ENCODE assay signal across 16 cellular contexts in genomic region chr5:39108987-39109386, GRCh38. TPM values are rescaled to one million over a fixed set of nuclear protein-coding genes. Genes with fewer than 3 reads are reported as not detected.
DNase-seq lines count a peak whose midpoint lies in the region; ATAC-seq and TF ChIP-seq lines count a peak whose summit lies in the region.
"Had no signal": no experiment of that assay in that cellular context is flagged by ENCODE, and none has a peak within 500 bp of the region (broad histone marks: within the 10 kb centered on the region; RNA-seq: fewer than 3 reads in every experiment).

No MANE protein-coding gene starts in this region.

- H3K4me1 ChIP-seq in neuron (ENCODE audit: insufficient read depth, low read length) (peaks cover 3% of the 10 kb centered on the region), spleen (no peaks in the 10 kb centered on the region)
- H3K4me1 ChIP-seq: colonic mucosa had no signal

- H3K27me3 ChIP-seq in neuron (ENCODE audit: insufficient read depth, low read length) = no peaks in the 10 kb centered on the region
- H3K27me3 ChIP-seq in spleen (replicated peaks in 1 of 7) = no peaks in the 10 kb centered on the region
- H3K27me3 ChIP-seq: colonic mucosa, uterus had no signal

- H3K9me3 ChIP-seq in neuron (ENCODE audit: low read length) (no peaks in the 10 kb centered on the region), spleen (no peaks in the 10 kb centered on the region)
- H3K9me3 ChIP-seq: colonic mucosa, uterus had no signal

- no peak overlapping the region for H3K27ac ChIP-seq in spleen
- H3K27ac ChIP-seq: colonic mucosa, uterus had no signal

- no peak for ATAC-seq in HG03097 (IDR thresholded peaks at IDR 0.05; ENCODE audit: low FRiP score, unreplicated experiment)
- ATAC-seq: HepG2 had no signal

- intact Hi-C loops in spleen (cut with DNase I; ENCODE audit: low total_unique reads) = no loop called here

- 84 to 91% (median 90%) methylated on average over 3 of the region's 3 CpGs for WGBS in spleen, 5 donors

- H3K4me3 ChIP-seq in neuron (ENCODE audit: low read length) (no peak overlapping the region), spleen (no peak overlapping the region)
- H3K4me3 ChIP-seq: colonic mucosa, uterus had no signal

- peak overlapping the region; percentile 54 for H2AFZ ChIP-seq in neuron (ENCODE audit: low read depth, low read length)

- no peaks in the 10 kb centered on the region for H3K36me3 ChIP-seq in neuron (ENCODE audit: insufficient read depth, low read length)
- peaks cover 0 to 100% (median 11%) of the 10 kb centered on the region in 6 donors for H3K36me3 ChIP-seq in spleen
- H3K36me3 ChIP-seq: colonic mucosa, uterus had no signal

- no peak for TF ChIP-seq CTCF in spleen (IDR thresholded peaks at IDR 0.05 in 8 of 11, conservative IDR thresholded peaks at IDR 0.05 in 3 of 11)

- DNase-seq in SHP77 (lab: John Stamatoyannopoulos, UW) = peak; percentile 4 to 5
- no peak for DNase-seq in SHP77 treated with DMSO at 0.1 percent for 48 hours (lab: John Stamatoyannopoulos, UW)
- DNase-seq in DMS 273 (lab: John Stamatoyannopoulos, UW; ENCODE audit: unreplicated experiment) = peak; percentile 43
- DNase-seq in cerebellar cortex (ENCODE audit: low spot score) = peak; percentile 83
- DNase-seq in occipital lobe (lab: John Stamatoyannopoulos, UW) = no peak
- no peak for DNase-seq in spleen
- DNase-seq: activated CD4-positive, alpha-beta T cell treated with anti-CD3 and anti-CD28 coated beads, Interleukin-2, amount 10 ng/mL, durations not matched to agents 24 days and 14 days; activated gamma-delta T cell treated with Interleukin-2 at 50 U/mL for 16 hours; colonic mucosa; endodermal cell; NCI-H1105 treated with DMSO at 0.1 percent for 48 hours; NCI-H524; uterus had no signal

- no peak for TF ChIP-seq POLR2A in spleen (IDR thresholded peaks at IDR 0.05)

RNA-seq across cellular contexts. Expression of gene RICTOR, which starts 34.8 kb away (rescaled TPM):
- total RNA-seq in occipital lobe = 87.3 TPM
- total RNA-seq in spleen = 10 to 100 TPM; 51.4 to 70.9 (median 60.1) TPM
- polyA plus RNA-seq in spleen = 1 to 10 TPM; 6.3 to 8.7 (median 7.6) TPM

Comparison
In these comparisons a context has a peak if more than half of its experiments do, and no peak if none do; other contexts are left out.
1. DNase-seq: peak in SHP77 (2 of 2), DMS 273 (single experiment) and cerebellar cortex (single experiment); none in SHP77 treated with DMSO at 0.1 percent for 48 hours (single experiment), occipital lobe (single experiment) and spleen (single experiment).